ENCODE assay signal across 10 cellular contexts in genomic region chr3:9782777-9783176, GRCh38. TPM values are rescaled to one million over a fixed set of nuclear protein-coding genes. Genes with fewer than 3 reads are reported as not detected.
DNase-seq lines count a peak whose midpoint lies in the region; ATAC-seq, FAIRE-seq and TF ChIP-seq lines count a peak whose summit lies in the region.
"Had no signal": no experiment of that assay in that cellular context is flagged by ENCODE, and none has a peak within 500 bp of the region (broad histone marks: within the 10 kb centered on the region; RNA-seq: fewer than 3 reads in every experiment).

No MANE protein-coding gene starts in this region.

- peaks cover 62% of the 10 kb centered on the region for H3K36me3 ChIP-seq in K562 (ENCODE audit: control insufficient read depth, insufficient read depth, low read length)
- no peaks in the 10 kb centered on the region for H3K36me3 ChIP-seq in parathyroid adenoma (ENCODE audit: control insufficient read depth, insufficient read depth, low read length)
- H3K36me3 ChIP-seq in pancreas: peaks cover 0 to 36% (median 0%) of the 10 kb centered on the region in 3 donors

- H3K27me3 ChIP-seq in K562 (ENCODE audit: control insufficient read depth in 2 of 2, insufficient read depth in 2 of 2, low read length in 2 of 2): no peaks in the 10 kb centered on the region
- H3K27me3 ChIP-seq in parathyroid adenoma (ENCODE audit: control insufficient read depth, insufficient read depth, low read length): no peaks in the 10 kb centered on the region
- no peaks in the 10 kb centered on the region for H3K27me3 ChIP-seq in pancreas

- no peak overlapping the region for H3K27ac Mint-ChIP-seq in activated CD8-positive, alpha-beta T cell treated with anti-CD3 and anti-CD28 coated beads for 36 hours
- H3K27ac Mint-ChIP-seq in activated CD8-positive, alpha-beta T cell treated with anti-CD3 and anti-CD28 coated beads, Interleukin-2, amount 10 ng/mL, durations not matched to agents 7 days and 5 days: no peak overlapping the region

- H3K79me2 ChIP-seq in K562 (ENCODE audit: control insufficient read depth, insufficient read depth, low read length) (no peaks in the 10 kb centered on the region), parathyroid adenoma (no peaks in the 10 kb centered on the region)

- CTCF ChIA-PET in activated CD8-positive, alpha-beta T cell treated with anti-CD3 and anti-CD28 coated beads for 36 hours (lab: Charles Lee): interaction anchor here (1.0 to 1.3 kb wide), 7 partner anchors 10 to 418 kb away, joined by 3 to 4 read pairs (median 3); partner anchors contain the start of genes ARPC4, RPUSD3 and TADA3
- CTCF ChIA-PET in activated CD8-positive, alpha-beta T cell treated with anti-CD3 and anti-CD28 coated beads, Interleukin-2, amount 10 ng/mL, durations not matched to agents 7 days and 5 days (lab: Charles Lee): interaction anchor here (0.6 to 2.0 kb wide), 8 partner anchors 10 to 243 kb away, joined by 3 to 8 read pairs (median 4); partner anchors contain the start of genes ARPC4, BRPF1, CRELD1 and TADA3
- CTCF ChIA-PET in K562 (lab: Yijun Ruan, JAX; ENCODE audit: low intra/inter-chr PET ratio): interaction anchor here (0.6 kb wide), 1 partner anchor 1101 kb away, joined by 4 read pairs; no protein-coding TSS in a partner anchor

- no peak for TF ChIP-seq EP300 in K562 (IDR thresholded peaks at IDR 0.05; ENCODE audit: low read length)

- BruUV-seq in K562 (replicated peaks; lab: Mats Ljungman, UMichigan): no TSS peak

- H3K36me3 Mint-ChIP-seq in activated CD8-positive, alpha-beta T cell treated with anti-CD3 and anti-CD28 coated beads for 36 hours (ENCODE audit: low read depth): peaks cover 59% of the 10 kb centered on the region
- H3K36me3 Mint-ChIP-seq in activated CD8-positive, alpha-beta T cell treated with anti-CD3 and anti-CD28 coated beads, Interleukin-2, amount 10 ng/mL, durations not matched to agents 7 days and 5 days (ENCODE audit: low read depth): peaks cover 69% of the 10 kb centered on the region

- H4K20me1 ChIP-seq in K562 (replicated peaks; ENCODE audit: control insufficient read depth, insufficient read depth, low read length): no peaks in the 10 kb centered on the region

- no peak for DNase-seq in activated CD8-positive, alpha-beta T cell treated with anti-CD3 and anti-CD28 coated beads for 36 hours
- no peak for DNase-seq in activated CD8-positive, alpha-beta T cell treated with anti-CD3 and anti-CD28 coated beads, Interleukin-2, amount 10 ng/mL, durations not matched to agents 7 days and 5 days
- peak; percentile 40 for DNase-seq in NAMALWA (ENCODE audit: low spot score)
- DNase-seq in K562 (ENCODE audit: extremely low read depth in 1 of 4, low spot score in 3 of 4): peak in 1 of 4 experiments; percentile 51
- DNase-seq in pancreas: no peak
- no peak for DNase-seq in activated CD4-positive, alpha-beta T cell treated with anti-CD3 and anti-CD28 coated beads, Interleukin-2, amount 50 U/mL, for 48 hours
- DNase-seq: NCI-H1092 treated with DMSO at 0.1 percent for 48 hours had no signal

- in situ Hi-C loops in K562 (cut with MboI): no loop called here

- POLR2A ChIA-PET in activated CD8-positive, alpha-beta T cell treated with anti-CD3 and anti-CD28 coated beads for 36 hours (lab: Charles Lee): interaction anchor here (1.0 to 2.6 kb wide), 6 partner anchors 8 to 150 kb away, joined by 3 to 7 read pairs (median 4); partner anchors contain the start of genes ARPC4 and TADA3
- POLR2A ChIA-PET in activated CD8-positive, alpha-beta T cell treated with anti-CD3 and anti-CD28 coated beads, Interleukin-2, amount 10 ng/mL, durations not matched to agents 7 days and 5 days (lab: Charles Lee): interaction anchor here (3.3 kb wide), 1 partner anchor 9 kb away, joined by 38 read pairs; the partner anchor contains the start of genes ARPC4 and TADA3
- POLR2A ChIA-PET in K562 (lab: Yijun Ruan, JAX): interaction anchor here (1.1 to 3.1 kb wide), 2 partner anchors 11 to 33 kb away, joined by 4 to 21 read pairs; partner anchors contain the start of genes ARPC4 and OGG1

- peak; percentile 36 for TF ChIP-seq CTCF in activated CD8-positive, alpha-beta T cell treated with anti-CD3 and anti-CD28 coated beads for 36 hours (IDR thresholded peaks at IDR 0.05)
- TF ChIP-seq CTCF in K562 (IDR thresholded peaks at IDR 0.05 in 2 of 3, conservative IDR thresholded peaks at IDR 0.05 in 1 of 3; ENCODE audit: insufficient read depth in 2 of 3, low read depth in 1 of 3, low read length in 3 of 3): peak; percentile 44 to 68 (median 56); a peak in 5 of 6 replicates
- TF ChIP-seq CTCF in parathyroid adenoma (IDR thresholded peaks at IDR 0.05): peak; percentile 21
- no peak for TF ChIP-seq CTCF in pancreas (IDR thresholded peaks at IDR 0.05)

- no peak for TF ChIP-seq POLR2A in K562 (conservative IDR thresholded peaks at IDR 0.05)

- H3K4me2 ChIP-seq in K562 (ENCODE audit: insufficient read depth, low read length) (no peak overlapping the region), parathyroid adenoma (ENCODE audit: low read length) (no peak overlapping the region)

- no peak for ATAC-seq in activated CD8-positive, alpha-beta T cell treated with anti-CD3 and anti-CD28 coated beads for 36 hours
- no peak for ATAC-seq in activated CD8-positive, alpha-beta T cell treated with anti-CD3 and anti-CD28 coated beads, Interleukin-2, amount 10 ng/mL, durations not matched to agents 7 days and 5 days
- ATAC-seq in K562: peak; percentile 21
- no peak for ATAC-seq in pancreas
- ATAC-seq in GM18519 (IDR thresholded peaks at IDR 0.05; ENCODE audit: low FRiP score, unreplicated experiment): no peak
- ATAC-seq: sciatic nerve had no signal

- 32% methylated on average over 3 of the region's 3 CpGs for WGBS in K562 (ENCODE audit: insufficient coverage, low coverage, missing lambda C conversion rate)
- 38 to 43% methylated on average over 3 of the region's 3 CpGs for WGBS in pancreas, 2 donors

- H3K9ac ChIP-seq in K562 (ENCODE audit: insufficient read depth in 1 of 2, low read depth in 2 of 2, low read length in 2 of 2): no peak overlapping the region
- no peak overlapping the region for H3K9ac ChIP-seq in parathyroid adenoma

- H3K4me3 ChIP-seq in K562 (no peak overlapping the region), parathyroid adenoma (ENCODE audit: low read depth, low read length) (no peak overlapping the region), pancreas (no peak overlapping the region)

- H3K27me3 Mint-ChIP-seq in activated CD8-positive, alpha-beta T cell treated with anti-CD3 and anti-CD28 coated beads for 36 hours: no peaks in the 10 kb centered on the region
- no peaks in the 10 kb centered on the region for H3K27me3 Mint-ChIP-seq in activated CD8-positive, alpha-beta T cell treated with anti-CD3 and anti-CD28 coated beads, Interleukin-2, amount 10 ng/mL, durations not matched to agents 7 days and 5 days (ENCODE audit: low read depth)

- peak; percentile 42 to 59 for TF ChIP-seq RAD21 in K562 (CRISPR knock-in tag; conservative IDR thresholded peaks at IDR 0.05 in 1 of 2, IDR thresholded peaks at IDR 0.05 in 1 of 2)

- intact Hi-C loops in activated CD8-positive, alpha-beta T cell treated with anti-CD3 and anti-CD28 coated beads for 36 hours (cut with micrococcal nuclease): no loop called here
- intact Hi-C loops in K562 (cut with micrococcal nuclease): loop anchor here (5.0 kb wide), 1 partner anchor 150 kb away; the partner anchor contains the start of gene CRELD1
- intact Hi-C loops in pancreas (cut with DNase I): no loop called here

- H3K9me3 ChIP-seq in K562 (replicated peaks; ENCODE audit: control insufficient read depth, insufficient read depth, low read depth, low read length) (no peaks in the 10 kb centered on the region), parathyroid adenoma (ENCODE audit: control insufficient read depth, low read length) (no peaks in the 10 kb centered on the region), pancreas (no peaks in the 10 kb centered on the region)

- peaks cover 61% of the 10 kb centered on the region for H3K4me1 Mint-ChIP-seq in activated CD8-positive, alpha-beta T cell treated with anti-CD3 and anti-CD28 coated beads for 36 hours (ENCODE audit: low read depth)
- H3K4me1 Mint-ChIP-seq in activated CD8-positive, alpha-beta T cell treated with anti-CD3 and anti-CD28 coated beads, Interleukin-2, amount 10 ng/mL, durations not matched to agents 7 days and 5 days (ENCODE audit: low read depth): peaks cover 67% of the 10 kb centered on the region

- H3K27ac ChIP-seq in K562 (ENCODE audit: extremely low read depth, low read depth, low read length) (no peak overlapping the region), parathyroid adenoma (no peak overlapping the region), pancreas (no peak overlapping the region)

- H3K4me1 ChIP-seq in K562 (replicated peaks in 1 of 2; ENCODE audit: control insufficient read depth in 2 of 2, insufficient read depth in 2 of 2, low read length in 2 of 2): peaks cover 38 to 40% of the 10 kb centered on the region in 2 experiments
- peaks cover 5% of the 10 kb centered on the region for H3K4me1 ChIP-seq in parathyroid adenoma
- H3K4me1 ChIP-seq in pancreas: no peaks in the 10 kb centered on the region

- H2AFZ ChIP-seq in K562 (ENCODE audit: low read depth, low read length) (no peak overlapping the region), parathyroid adenoma (no peak overlapping the region)

- no peaks in the 10 kb centered on the region for H3K9me1 ChIP-seq in K562 (ENCODE audit: control insufficient read depth, insufficient read depth, low read length)

- H3K4me3 Mint-ChIP-seq in activated CD8-positive, alpha-beta T cell treated with anti-CD3 and anti-CD28 coated beads for 36 hours: no peak overlapping the region
- no peak overlapping the region for H3K4me3 Mint-ChIP-seq in activated CD8-positive, alpha-beta T cell treated with anti-CD3 and anti-CD28 coated beads, Interleukin-2, amount 10 ng/mL, durations not matched to agents 7 days and 5 days

- FAIRE-seq in K562 (lab: Jason Lieb, UNC) (no peak), pancreas (lab: Jason Lieb, UNC) (no peak)

- no peaks in the 10 kb centered on the region for H3K9me3 Mint-ChIP-seq in activated CD8-positive, alpha-beta T cell treated with anti-CD3 and anti-CD28 coated beads for 36 hours
- H3K9me3 Mint-ChIP-seq in activated CD8-positive, alpha-beta T cell treated with anti-CD3 and anti-CD28 coated beads, Interleukin-2, amount 10 ng/mL, durations not matched to agents 7 days and 5 days (ENCODE audit: insufficient read depth): no peaks in the 10 kb centered on the region

RNA-seq across cellular contexts. Expression of gene TADA3, which starts 9.5 kb away (rescaled TPM):
- total RNA-seq in activated CD8-positive, alpha-beta T cell treated with anti-CD3 and anti-CD28 coated beads for 36 hours: 10 to 100 TPM; 57.5 to 58.3 TPM
- 10 to 100 TPM; 83.2 to 85.6 TPM for total RNA-seq in activated CD8-positive, alpha-beta T cell treated with anti-CD3 and anti-CD28 coated beads, Interleukin-2, amount 10 ng/mL, durations not matched to agents 7 days and 5 days
- total RNA-seq in K562 (2011; cell fraction: chromatin; rRNA removed; ENCODE audit: low replicate concordance): 29.0 and 52.4 TPM in 2 replicates
- 42.1 and 48.7 TPM in 2 replicates for total RNA-seq in K562 (2011; cell fraction: nucleolus; rRNA removed)
- total RNA-seq in K562 (2011; cell fraction: nucleoplasm; rRNA removed): 34.6 and 42.7 TPM in 2 replicates
- total RNA-seq in K562 (2014; rRNA removed) (110 and 136 TPM in 2 replicates), K562 (2014; rRNA removed; fragmentation: Illumina TruSeq; extraction: Trizol) (32.7 and 40.6 TPM in 2 replicates), K562 (2015; rRNA removed; fragmentation: Illumina TruSeq; extraction: Trizol) (74.5 and 74.8 TPM in 2 replicates), K562 (2021) (85.8 and 89.7 TPM in 2 replicates), pancreas (10 to 100 TPM; 13.2 to 28.0 (median 18.4) TPM)
- polyA plus RNA-seq in K562 (2011; rRNA removed) (60.6 and 62.8 TPM in 2 replicates), K562 (2014; fragmentation: Illumina TruSeq; extraction: Trizol) (97.8 and 103 TPM in 2 replicates), K562 (2014; fragmentation: Nextera tagmentation; extraction: Ambion mirVana) (1 to 10 TPM; 4.1 to 6.3 TPM), K562 (2014; rRNA removed) (91.6 and 94.0 TPM in 2 replicates), pancreas (10 to 100 TPM; 22.0 to 29.1 TPM)
- 74.1 and 114 TPM in 2 replicates for polyA plus RNA-seq in K562 (2011; cell fraction: cytosol; rRNA removed)
- polyA plus RNA-seq in K562 (2011; cell fraction: nucleus; rRNA removed): 61.6 and 83.0 TPM in 2 replicates
- 75.7 and 143 TPM in 2 replicates for polyA plus RNA-seq in K562 (2012)
- 29.9 and 37.5 TPM in 2 replicates for polyA minus RNA-seq in K562 (2011; rRNA and poly(A)+ RNA removed)
- 52.9 and 57.8 TPM in 2 replicates for polyA minus RNA-seq in K562 (2011; cell fraction: cytosol; rRNA and poly(A)+ RNA removed)
- 19.1 and 22.5 TPM in 2 replicates for polyA minus RNA-seq in K562 (2011; cell fraction: nucleus; rRNA and poly(A)+ RNA removed)

RNA-seq across cellular contexts. Expression of gene ARPC4, which starts 10.1 kb away (rescaled TPM):
- 100 to 1,000 TPM; 205 to 208 TPM for total RNA-seq in activated CD8-positive, alpha-beta T cell treated with anti-CD3 and anti-CD28 coated beads for 36 hours
- 100 to 1,000 TPM; 317 to 321 TPM for total RNA-seq in activated CD8-positive, alpha-beta T cell treated with anti-CD3 and anti-CD28 coated beads, Interleukin-2, amount 10 ng/mL, durations not matched to agents 7 days and 5 days
- total RNA-seq in K562 (2011; cell fraction: chromatin; rRNA removed; ENCODE audit: low replicate concordance): 240 and 326 TPM in 2 replicates
- 165 and 200 TPM in 2 replicates for total RNA-seq in K562 (2011; cell fraction: nucleolus; rRNA removed)
- 225 and 232 TPM in 2 replicates for total RNA-seq in K562 (2011; cell fraction: nucleoplasm; rRNA removed)
- total RNA-seq in K562 (2014; rRNA removed) (138 and 139 TPM in 2 replicates), K562 (2014; rRNA removed; fragmentation: Illumina TruSeq; extraction: Trizol) (132 and 143 TPM in 2 replicates), K562 (2015; rRNA removed; fragmentation: Illumina TruSeq; extraction: Trizol) (118 and 131 TPM in 2 replicates), K562 (2021) (153 and 154 TPM in 2 replicates), pancreas (10 to 100 TPM; 39.5 to 72.6 (median 53.1) TPM)
- polyA plus RNA-seq in K562 (2011; rRNA removed) (60.3 and 106 TPM in 2 replicates), K562 (2014; fragmentation: Illumina TruSeq; extraction: Trizol) (119 and 128 TPM in 2 replicates), K562 (2014; fragmentation: Nextera tagmentation; extraction: Ambion mirVana) (10 to 100 TPM; 20.1 to 28.1 TPM), K562 (2014; rRNA removed) (112 and 129 TPM in 2 replicates), pancreas (10 to 100 TPM; 35.0 to 44.7 TPM)
- polyA plus RNA-seq in K562 (2011; cell fraction: cytosol; rRNA removed): 69.7 and 88.3 TPM in 2 replicates
- polyA plus RNA-seq in K562 (2011; cell fraction: nucleus; rRNA removed): 76.1 and 100.0 TPM in 2 replicates
- 106 and 149 TPM in 2 replicates for polyA plus RNA-seq in K562 (2012)
- polyA minus RNA-seq in K562 (2011; rRNA and poly(A)+ RNA removed): 147 and 187 TPM in 2 replicates
- 104 and 125 TPM in 2 replicates for polyA minus RNA-seq in K562 (2011; cell fraction: cytosol; rRNA and poly(A)+ RNA removed)
- polyA minus RNA-seq in K562 (2011; cell fraction: nucleus; rRNA and poly(A)+ RNA removed): 79.2 and 112 TPM in 2 replicates

RNA-seq across cellular contexts. Expression of gene CAMK1, which starts 13.0 kb away (rescaled TPM):
- total RNA-seq in activated CD8-positive, alpha-beta T cell treated with anti-CD3 and anti-CD28 coated beads for 36 hours: 10 to 100 TPM; 41.7 to 45.7 TPM
- total RNA-seq in activated CD8-positive, alpha-beta T cell treated with anti-CD3 and anti-CD28 coated beads, Interleukin-2, amount 10 ng/mL, durations not matched to agents 7 days and 5 days: 10 to 100 TPM; 33.5 to 35.7 TPM
- 2.0 and 4.8 TPM in 2 replicates for total RNA-seq in K562 (2011; cell fraction: chromatin; rRNA removed; ENCODE audit: low replicate concordance)
- 4.2 and 4.6 TPM in 2 replicates for total RNA-seq in K562 (2011; cell fraction: nucleolus; rRNA removed)
- total RNA-seq in K562 (2011; cell fraction: nucleoplasm; rRNA removed): 2.3 and 3.2 TPM in 2 replicates
- total RNA-seq in K562 (2014; rRNA removed) (10.7 and 13.9 TPM in 2 replicates), K562 (2014; rRNA removed; fragmentation: Illumina TruSeq; extraction: Trizol) (4.4 and 4.7 TPM in 2 replicates), K562 (2015; rRNA removed; fragmentation: Illumina TruSeq; extraction: Trizol) (6.1 and 6.6 TPM in 2 replicates), K562 (2021) (5.2 and 6.2 TPM in 2 replicates), pancreas (10 to 100 TPM in 1 of 6 donors, 1 to 10 TPM in 5; 2.0 to 12.8 (median 4.4) TPM)
- polyA plus RNA-seq in K562 (2011; rRNA removed) (7.3 and 8.4 TPM in 2 replicates), K562 (2014; fragmentation: Illumina TruSeq; extraction: Trizol) (6.0 and 6.2 TPM in 2 replicates), K562 (2014; fragmentation: Nextera tagmentation; extraction: Ambion mirVana) (under 1 TPM; 0.23 to 0.39 TPM), K562 (2014; rRNA removed) (7.7 and 10.6 TPM in 2 replicates), pancreas (10 to 100 TPM; 20.5 to 23.7 TPM)
- 5.8 and 12.1 TPM in 2 replicates for polyA plus RNA-seq in K562 (2011; cell fraction: cytosol; rRNA removed)
- 6.0 and 9.9 TPM in 2 replicates for polyA plus RNA-seq in K562 (2011; cell fraction: nucleus; rRNA removed)
- polyA plus RNA-seq in K562 (2012): 7.7 and 9.7 TPM in 2 replicates
- 2.6 and 2.9 TPM in 2 replicates for polyA minus RNA-seq in K562 (2011; rRNA and poly(A)+ RNA removed)
- 3.1 and 3.6 TPM in 2 replicates for polyA minus RNA-seq in K562 (2011; cell fraction: cytosol; rRNA and poly(A)+ RNA removed)
- polyA minus RNA-seq in K562 (2011; cell fraction: nucleus; rRNA and poly(A)+ RNA removed): 1.3 and 2.4 TPM in 2 replicates

RNA-seq across cellular contexts. Expression of gene TTLL3, which starts 27.3 kb away (rescaled TPM):
- 10 to 100 TPM; 52.4 to 61.1 TPM for total RNA-seq in activated CD8-positive, alpha-beta T cell treated with anti-CD3 and anti-CD28 coated beads for 36 hours
- 10 to 100 TPM; 53.7 to 55.2 TPM for total RNA-seq in activated CD8-positive, alpha-beta T cell treated with anti-CD3 and anti-CD28 coated beads, Interleukin-2, amount 10 ng/mL, durations not matched to agents 7 days and 5 days
- 652 and 1,082 TPM in 2 replicates for total RNA-seq in K562 (2011; cell fraction: chromatin; rRNA removed; ENCODE audit: low replicate concordance)
- 407 and 449 TPM in 2 replicates for total RNA-seq in K562 (2011; cell fraction: nucleolus; rRNA removed)
- 488 and 686 TPM in 2 replicates for total RNA-seq in K562 (2011; cell fraction: nucleoplasm; rRNA removed)
- total RNA-seq in K562 (2014; rRNA removed) (30.7 and 34.0 TPM in 2 replicates), K562 (2014; rRNA removed; fragmentation: Illumina TruSeq; extraction: Trizol) (28.7 and 33.0 TPM in 2 replicates), K562 (2015; rRNA removed; fragmentation: Illumina TruSeq; extraction: Trizol) (31.6 and 33.2 TPM in 2 replicates), K562 (2021) (53.7 and 63.6 TPM in 2 replicates), pancreas (10 to 100 TPM in 5 of 6 donors, 1 to 10 TPM in 1; 9.2 to 30.8 (median 17.5) TPM)
- polyA plus RNA-seq in K562 (2011; rRNA removed) (95.8 and 120 TPM in 2 replicates), K562 (2014; fragmentation: Illumina TruSeq; extraction: Trizol) (53.8 and 60.9 TPM in 2 replicates), K562 (2014; fragmentation: Nextera tagmentation; extraction: Ambion mirVana) (10 to 100 TPM in 1 of 2 experiments, 1 to 10 TPM in 1; 8.9 to 11.6 TPM), K562 (2014; rRNA removed) (72.7 and 106 TPM in 2 replicates), pancreas (100 to 1,000 TPM in 1 of 2 donors, 10 to 100 TPM in 1; 77.6 to 104 TPM)
- 71.0 and 73.2 TPM in 2 replicates for polyA plus RNA-seq in K562 (2011; cell fraction: cytosol; rRNA removed)
- polyA plus RNA-seq in K562 (2011; cell fraction: nucleus; rRNA removed): 641 and 948 TPM in 2 replicates
- polyA plus RNA-seq in K562 (2012): 65.7 and 182 TPM in 2 replicates
- 99.7 and 103 TPM in 2 replicates for polyA minus RNA-seq in K562 (2011; rRNA and poly(A)+ RNA removed)
- polyA minus RNA-seq in K562 (2011; cell fraction: cytosol; rRNA and poly(A)+ RNA removed): 19.4 and 21.8 TPM in 2 replicates
- 133 and 150 TPM in 2 replicates for polyA minus RNA-seq in K562 (2011; cell fraction: nucleus; rRNA and poly(A)+ RNA removed)

RNA-seq across cellular contexts. Expression of gene OGG1, which starts 33.0 kb away (rescaled TPM):
- 10 to 100 TPM; 32.4 to 39.3 TPM for total RNA-seq in activated CD8-positive, alpha-beta T cell treated with anti-CD3 and anti-CD28 coated beads for 36 hours
- total RNA-seq in activated CD8-positive, alpha-beta T cell treated with anti-CD3 and anti-CD28 coated beads, Interleukin-2, amount 10 ng/mL, durations not matched to agents 7 days and 5 days: 10 to 100 TPM; 36.9 to 37.7 TPM
- 74.9 and 150 TPM in 2 replicates for total RNA-seq in K562 (2011; cell fraction: chromatin; rRNA removed; ENCODE audit: low replicate concordance)
- total RNA-seq in K562 (2011; cell fraction: nucleolus; rRNA removed): 93.6 and 122 TPM in 2 replicates
- total RNA-seq in K562 (2011; cell fraction: nucleoplasm; rRNA removed): 99.4 and 140 TPM in 2 replicates
- total RNA-seq in K562 (2014; rRNA removed) (27.6 and 39.3 TPM in 2 replicates), K562 (2014; rRNA removed; fragmentation: Illumina TruSeq; extraction: Trizol) (14.6 and 18.2 TPM in 2 replicates), K562 (2015; rRNA removed; fragmentation: Illumina TruSeq; extraction: Trizol) (26.4 and 27.5 TPM in 2 replicates), K562 (2021) (23.6 and 25.7 TPM in 2 replicates), pancreas (10 to 100 TPM in 1 of 6 donors, 1 to 10 TPM in 5; 5.9 to 13.9 (median 7.8) TPM)
- polyA plus RNA-seq in K562 (2011; rRNA removed) (26.6 and 31.0 TPM in 2 replicates), K562 (2014; fragmentation: Illumina TruSeq; extraction: Trizol) (32.3 and 33.0 TPM in 2 replicates), K562 (2014; fragmentation: Nextera tagmentation; extraction: Ambion mirVana) (10 to 100 TPM in 1 of 2 experiments, 1 to 10 TPM in 1; 6.6 to 12.0 TPM), K562 (2014; rRNA removed) (24.4 and 26.5 TPM in 2 replicates), pancreas (10 to 100 TPM; 11.2 to 12.7 TPM)
- polyA plus RNA-seq in K562 (2011; cell fraction: cytosol; rRNA removed): 27.6 and 51.7 TPM in 2 replicates
- polyA plus RNA-seq in K562 (2011; cell fraction: nucleus; rRNA removed): 41.4 and 56.0 TPM in 2 replicates
- polyA plus RNA-seq in K562 (2012): 23.4 and 31.1 TPM in 2 replicates
- 38.9 and 47.9 TPM in 2 replicates for polyA minus RNA-seq in K562 (2011; rRNA and poly(A)+ RNA removed)
- polyA minus RNA-seq in K562 (2011; cell fraction: cytosol; rRNA and poly(A)+ RNA removed): 16.7 and 29.9 TPM in 2 replicates
- polyA minus RNA-seq in K562 (2011; cell fraction: nucleus; rRNA and poly(A)+ RNA removed): 52.4 and 57.1 TPM in 2 replicates

Comparison
In these comparisons a context has a peak if more than half of its experiments do, and no peak if none do; other contexts are left out.
1. CTCF ChIP-seq: peak in activated CD8-positive, alpha-beta T cell treated with anti-CD3 and anti-CD28 coated beads for 36 hours (single experiment), K562 (3 of 3) and parathyroid adenoma (single experiment); none in pancreas (0 of 4).